ENCODE assay signal across 12 cellular contexts in the genomic region with DNA sequence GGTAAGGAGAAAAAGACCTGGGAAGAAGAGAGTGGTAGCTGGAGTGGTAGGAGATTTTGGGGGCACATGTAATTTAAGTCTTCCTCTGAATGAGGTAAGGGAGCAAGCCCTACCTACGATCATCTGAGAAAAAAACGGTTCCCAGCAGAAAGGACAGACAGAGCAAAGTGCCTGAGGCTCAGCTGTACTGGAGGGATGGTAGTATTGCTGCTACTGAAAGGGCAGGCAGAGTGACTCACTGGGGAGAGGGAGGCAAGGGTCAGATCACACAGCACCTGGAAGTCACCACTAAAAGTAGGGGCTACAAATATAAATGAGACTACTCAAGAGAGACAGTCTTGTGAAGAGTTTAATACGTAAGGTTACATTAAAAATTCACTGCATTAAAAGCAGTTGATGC.
DNase-seq lines count a peak whose midpoint lies in the region; ATAC-seq, FAIRE-seq and TF ChIP-seq lines count a peak whose summit lies in the region.
"Had no signal": no experiment of that assay in that cellular context is flagged by ENCODE, and none has a peak within 500 bp of the region (broad histone marks: within the 10 kb centered on the region; RNA-seq: fewer than 3 reads in every experiment).

No MANE protein-coding gene starts in this region.

- no peaks in the 10 kb centered on the region for H3K36me3 ChIP-seq in lower lobe of right lung

- ATAC-seq in lower lobe of right lung (no peak), HG03442 (IDR thresholded peaks at IDR 0.05; ENCODE audit: unreplicated experiment) (no peak), HG03469 (IDR thresholded peaks at IDR 0.05; ENCODE audit: unreplicated experiment) (no peak)

- H3K9me3 ChIP-seq in lower lobe of right lung, result no peaks in the 10 kb centered on the region
- H3K9me3 ChIP-seq: testis had no signal

- intact Hi-C loops in lower lobe of right lung (cut with DNase I), result no loop called here

- no peak for TF ChIP-seq CTCF in lower lobe of right lung (IDR thresholded peaks at IDR 0.05)

- H3K27ac ChIP-seq in lower lobe of right lung, result peak overlapping the region; percentile 47
- H3K27ac ChIP-seq: 22Rv1, testis had no signal

- peaks cover 38% of the 10 kb centered on the region for H3K4me1 ChIP-seq in lower lobe of right lung
- H3K4me1 ChIP-seq: testis had no signal

- no peaks in the 10 kb centered on the region for H3K27me3 ChIP-seq in lower lobe of right lung (ENCODE audit: low read depth)
- H3K27me3 ChIP-seq: testis had no signal

- H3K4me3 ChIP-seq in lower lobe of right lung, result no peak overlapping the region
- H3K4me3 ChIP-seq: testis had no signal

- no peak for FAIRE-seq in urothelium cell line (lab: Jason Lieb, UNC)

- peak; percentile 13 for DNase-seq in DMS53 (lab: John Stamatoyannopoulos, UW)
- no peak for DNase-seq in DMS53 treated with DMSO at 0.1 percent for 48 hours (lab: John Stamatoyannopoulos, UW; ENCODE audit: unreplicated experiment)
- peak; percentile 61 to 89 for DNase-seq in dermis microvascular lymphatic vessel endothelial cell (ENCODE audit: low read depth in 2 of 2)
- DNase-seq in lower lobe of right lung, result no peak
- peak; percentile 40 for DNase-seq in urothelium cell line (ENCODE audit: low spot score)
- no peak for DNase-seq in activated CD8-positive, alpha-beta memory T cell treated with anti-CD3 and anti-CD28 coated beads for 24 hours
- DNase-seq: activated gamma-delta T cell treated with Interleukin-2 at 50 U/mL for 16 hours, MM.1S, testis had no signal

Comparison
In these comparisons a context has a peak if more than half of its experiments do, and no peak if none do; other contexts are left out.
1. DNase-seq: peak in DMS53 (single experiment), dermis microvascular lymphatic vessel endothelial cell (2 of 2) and urothelium cell line (single experiment); none in DMS53 treated with DMSO at 0.1 percent for 48 hours (single experiment), lower lobe of right lung (single experiment) and activated CD8-positive, alpha-beta memory T cell treated with anti-CD3 and anti-CD28 coated beads for 24 hours (single experiment).